In genomic region chr14:99819514-99819913, GRCh38 we compare ENCODE assay signal across 15 cellular contexts. TPM values are rescaled to one million over a fixed set of nuclear protein-coding genes. Genes with fewer than 3 reads are reported as not detected.
DNase-seq lines count a peak whose midpoint lies in the region; ATAC-seq and TF ChIP-seq lines count a peak whose summit lies in the region.
"Had no signal": no experiment of that assay in that cellular context is flagged by ENCODE, and none has a peak within 500 bp of the region (broad histone marks: within the 10 kb centered on the region; RNA-seq: fewer than 3 reads in every experiment).

No MANE protein-coding gene starts in this region.

- POLR2A ChIA-PET in activated CD8-positive, alpha-beta T cell treated with anti-CD3 and anti-CD28 coated beads, Interleukin-2, amount 10 ng/mL, durations not matched to agents 7 days and 5 days (lab: Charles Lee): no interaction called here

- no peaks in the 10 kb centered on the region for H3K4me1 ChIP-seq in mucosa of descending colon (ENCODE audit: low read depth)

- no peak for TF ChIP-seq CTCF in mucosa of descending colon (IDR thresholded peaks at IDR 0.05)

- no peak overlapping the region for H3K27ac Mint-ChIP-seq in activated CD4-positive, alpha-beta T cell treated with anti-CD3 and anti-CD28 coated beads, Interleukin-2, amount 10 ng/mL, durations not matched to agents 24 days and 14 days
- H3K27ac Mint-ChIP-seq in activated CD8-positive, alpha-beta T cell treated with anti-CD3 and anti-CD28 coated beads, Interleukin-2, amount 10 ng/mL, durations not matched to agents 7 days and 5 days: no peak overlapping the region
- H3K27ac Mint-ChIP-seq: CD4-positive, CD25-positive, alpha-beta regulatory T cell; naive B cell had no signal

- no peaks in the 10 kb centered on the region for H3K36me3 Mint-ChIP-seq in activated CD4-positive, alpha-beta T cell treated with anti-CD3 and anti-CD28 coated beads, Interleukin-2, amount 10 ng/mL, durations not matched to agents 24 days and 14 days (ENCODE audit: low read depth)
- H3K36me3 Mint-ChIP-seq in activated CD8-positive, alpha-beta T cell treated with anti-CD3 and anti-CD28 coated beads, Interleukin-2, amount 10 ng/mL, durations not matched to agents 7 days and 5 days (ENCODE audit: low read depth): no peaks in the 10 kb centered on the region
- H3K36me3 Mint-ChIP-seq: CD4-positive, CD25-positive, alpha-beta regulatory T cell; naive B cell had no signal

- intact Hi-C loops in activated CD4-positive, alpha-beta T cell treated with anti-CD3 and anti-CD28 coated beads, Interleukin-2, amount 10 ng/mL, durations not matched to agents 24 days and 14 days (cut with micrococcal nuclease): no loop called here
- intact Hi-C loops in mucosa of descending colon (cut with DNase I, micrococcal nuclease): no loop called here

- no peaks in the 10 kb centered on the region for H3K36me3 ChIP-seq in mucosa of descending colon (ENCODE audit: low read depth)
- H3K36me3 ChIP-seq: upper lobe of right lung had no signal

- peaks cover 8% of the 10 kb centered on the region for H3K4me1 Mint-ChIP-seq in activated CD4-positive, alpha-beta T cell treated with anti-CD3 and anti-CD28 coated beads, Interleukin-2, amount 10 ng/mL, durations not matched to agents 24 days and 14 days
- H3K4me1 Mint-ChIP-seq in activated CD8-positive, alpha-beta T cell treated with anti-CD3 and anti-CD28 coated beads, Interleukin-2, amount 10 ng/mL, durations not matched to agents 7 days and 5 days (ENCODE audit: low read depth): peaks cover 15% of the 10 kb centered on the region

- H3K27me3 Mint-ChIP-seq in activated CD4-positive, alpha-beta T cell treated with anti-CD3 and anti-CD28 coated beads, Interleukin-2, amount 10 ng/mL, durations not matched to agents 24 days and 14 days: peaks cover 28% of the 10 kb centered on the region
- H3K27me3 Mint-ChIP-seq in activated CD8-positive, alpha-beta T cell treated with anti-CD3 and anti-CD28 coated beads, Interleukin-2, amount 10 ng/mL, durations not matched to agents 7 days and 5 days (ENCODE audit: low read depth): peaks cover 39% of the 10 kb centered on the region

- peak overlapping the region; percentile 36 for H3K4me3 Mint-ChIP-seq in activated CD4-positive, alpha-beta T cell treated with anti-CD3 and anti-CD28 coated beads, Interleukin-2, amount 10 ng/mL, durations not matched to agents 24 days and 14 days
- H3K4me3 Mint-ChIP-seq in activated CD8-positive, alpha-beta T cell treated with anti-CD3 and anti-CD28 coated beads, Interleukin-2, amount 10 ng/mL, durations not matched to agents 7 days and 5 days: no peak overlapping the region
- H3K4me3 Mint-ChIP-seq: naive B cell had no signal

- H3K9me3 Mint-ChIP-seq in activated CD4-positive, alpha-beta T cell treated with anti-CD3 and anti-CD28 coated beads, Interleukin-2, amount 10 ng/mL, durations not matched to agents 24 days and 14 days: no peaks in the 10 kb centered on the region
- H3K9me3 Mint-ChIP-seq in activated CD8-positive, alpha-beta T cell treated with anti-CD3 and anti-CD28 coated beads, Interleukin-2, amount 10 ng/mL, durations not matched to agents 7 days and 5 days (ENCODE audit: insufficient read depth): no peaks in the 10 kb centered on the region
- H3K9me3 Mint-ChIP-seq: naive B cell had no signal

- no peak for ATAC-seq in activated CD8-positive, alpha-beta T cell treated with anti-CD3 and anti-CD28 coated beads, Interleukin-2, amount 10 ng/mL, durations not matched to agents 7 days and 5 days
- no peak for ATAC-seq in GM18909 (IDR thresholded peaks at IDR 0.05; ENCODE audit: poor library complexity, unreplicated experiment)
- no peak for ATAC-seq in mucosa of descending colon
- ATAC-seq: activated CD4-positive, CD25-positive, alpha-beta regulatory T cell treated with anti-CD3 and anti-CD28 coated beads, Interleukin-2, amount 50 U/mL, for 24 hours; left colon; upper lobe of right lung had no signal

- H3K9me3 ChIP-seq in mucosa of descending colon: no peaks in the 10 kb centered on the region
- H3K9me3 ChIP-seq: upper lobe of right lung had no signal

- no peak overlapping the region for H3K4me3 ChIP-seq in mucosa of descending colon
- H3K4me3 ChIP-seq: upper lobe of right lung had no signal

- CTCF ChIA-PET in activated CD8-positive, alpha-beta T cell treated with anti-CD3 and anti-CD28 coated beads, Interleukin-2, amount 10 ng/mL, durations not matched to agents 7 days and 5 days (lab: Charles Lee): no interaction called here

- DNase-seq in activated CD4-positive, alpha-beta T cell treated with anti-CD3 and anti-CD28 coated beads, Interleukin-2, amount 10 ng/mL, durations not matched to agents 24 days and 14 days: peak; percentile 60
- no peak for DNase-seq in activated CD4-positive, alpha-beta T cell treated with anti-CD3 and anti-CD28 coated beads for 1 hour
- DNase-seq in activated CD8-positive, alpha-beta T cell treated with anti-CD3 and anti-CD28 coated beads, Interleukin-2, amount 10 ng/mL, durations not matched to agents 7 days and 5 days: peak; percentile 21
- DNase-seq in iPS-NIHi11 (ENCODE audit: low spot score): peak; percentile 58
- peak; percentile 6 to 10 for DNase-seq in stimulated activated CD4-positive, alpha-beta T cell treated with anti-CD3 and anti-CD28 coated beads, Interleukin-4, amount 100 ng/mL, for 4 hours
- DNase-seq in NCI-H774 (lab: John Stamatoyannopoulos, UW): no peak
- no peak for DNase-seq in mucosa of descending colon
- DNase-seq: left colon, naive B cell, NCI-H2029, NCI-H82, upper lobe of right lung had no signal

RNA-seq across cellular contexts. Expression of gene EML1, which starts 26.3 kb away (rescaled TPM):
- total RNA-seq in activated CD4-positive, alpha-beta T cell treated with anti-CD3 and anti-CD28 coated beads, Interleukin-2, amount 10 ng/mL, durations not matched to agents 24 days and 14 days: 0.98 and 1.8 TPM in 2 replicates
- total RNA-seq in activated CD8-positive, alpha-beta T cell treated with anti-CD3 and anti-CD28 coated beads, Interleukin-2, amount 10 ng/mL, durations not matched to agents 7 days and 5 days: not detected
- total RNA-seq in mucosa of descending colon: 10 to 100 TPM in 1 of 3 donors, 1 to 10 TPM in 2; 5.4 to 82.5 (median 8.1) TPM
- total RNA-seq: CD4-positive, CD25-positive, alpha-beta regulatory T cell had no signal

Comparison
In these comparisons a context has a peak if more than half of its experiments do, and no peak if none do; other contexts are left out.
1. DNase-seq: peak in activated CD4-positive, alpha-beta T cell treated with anti-CD3 and anti-CD28 coated beads, Interleukin-2, amount 10 ng/mL, durations not matched to agents 24 days and 14 days (single experiment), activated CD8-positive, alpha-beta T cell treated with anti-CD3 and anti-CD28 coated beads, Interleukin-2, amount 10 ng/mL, durations not matched to agents 7 days and 5 days (single experiment), iPS-NIHi11 (single experiment) and stimulated activated CD4-positive, alpha-beta T cell treated with anti-CD3 and anti-CD28 coated beads, Interleukin-4, amount 100 ng/mL, for 4 hours (2 of 2); none in activated CD4-positive, alpha-beta T cell treated with anti-CD3 and anti-CD28 coated beads for 1 hour (single experiment), NCI-H774 (single experiment) and mucosa of descending colon (0 of 3).